21 cellular contexts compared by ENCODE assay signal in the genomic region with DNA sequence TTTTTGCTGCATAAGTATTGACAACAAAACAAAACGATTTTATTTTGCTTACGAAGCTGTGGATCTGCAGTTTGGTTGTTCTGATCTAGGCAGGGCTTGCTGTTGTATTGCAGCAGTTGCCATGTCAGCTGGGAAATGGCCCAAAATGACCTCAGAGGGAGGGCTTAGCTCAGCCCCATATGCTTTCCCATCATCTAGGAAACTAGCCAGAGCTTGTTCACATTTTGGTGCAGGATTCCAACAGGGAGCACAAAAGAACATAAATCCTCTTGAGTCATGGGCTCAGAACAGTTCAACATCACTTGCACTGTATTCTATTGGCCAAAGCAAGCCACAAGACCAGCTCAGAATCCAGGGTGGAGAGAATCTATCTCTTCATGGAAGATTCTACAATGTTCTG. TPM values are rescaled to one million over a fixed set of nuclear protein-coding genes. Genes with fewer than 3 reads are reported as not detected.
A peak's percentile ranks its signal among the peaks of the same experiment; 100 is the strongest.
DNase-seq lines count a peak whose midpoint lies in the region; TF ChIP-seq lines count a peak whose summit lies in the region.
"Had no signal": no experiment of that assay in that cellular context is flagged by ENCODE, and none has a peak within 500 bp of the region (broad histone marks: within the 10 kb centered on the region; RNA-seq: fewer than 3 reads in every experiment).

No MANE protein-coding gene starts in this region.

- 54% methylated on average over 2 of the region's 2 CpGs for WGBS in smooth muscle cell (ENCODE audit: low lambda C conversion rate)

- H3K4me1 ChIP-seq in smooth muscle cell (ENCODE audit: low read depth) = no peaks in the 10 kb centered on the region
- H3K4me1 ChIP-seq: heart left ventricle, tibial nerve had no signal

- CTCF ChIA-PET in activated CD4-positive, alpha-beta memory T cell treated with anti-CD3 and anti-CD28 coated beads, Interleukin-2, amount 10 ng/mL, durations not matched to agents 7 days and 5 days (lab: Charles Lee) = no interaction called here

- POLR2A ChIA-PET in activated CD4-positive, alpha-beta memory T cell treated with anti-CD3 and anti-CD28 coated beads, Interleukin-2, amount 10 ng/mL, durations not matched to agents 7 days and 5 days (lab: Charles Lee) = no interaction called here

- TF ChIP-seq CTCF in astrocyte of the cerebellum (IDR thresholded peaks at IDR 0.05; ENCODE audit: low read depth, low read length, missing control alignments) (no peak), fibroblast of mammary gland (conservative IDR thresholded peaks at IDR 0.05; ENCODE audit: control insufficient read depth, insufficient read depth, low read depth, low read length) (no peak), smooth muscle cell (IDR thresholded peaks at IDR 0.05; ENCODE audit: borderline replicate concordance, insufficient read depth, poor library complexity, severe bottlenecking) (no peak)

- H3F3A ChIP-seq in smooth muscle cell (ENCODE audit: low read depth) = no peaks in the 10 kb centered on the region

- H3K27me3 ChIP-seq in smooth muscle cell (ENCODE audit: low read depth) = no peaks in the 10 kb centered on the region
- H3K27me3 ChIP-seq: heart left ventricle, tibial nerve had no signal

- H3K36me3 Mint-ChIP-seq in activated CD4-positive, alpha-beta memory T cell treated with anti-CD3 and anti-CD28 coated beads, Interleukin-2, amount 10 ng/mL, durations not matched to agents 7 days and 5 days (ENCODE audit: low read depth) = no peaks in the 10 kb centered on the region
- H3K36me3 Mint-ChIP-seq: activated naive CD8-positive, alpha-beta T cell treated with anti-CD3 and anti-CD28 coated beads for 36 hours; immature natural killer cell; memory B cell; natural killer cell had no signal

- H4K20me1 ChIP-seq in smooth muscle cell (ENCODE audit: low read depth) = no peaks in the 10 kb centered on the region

- H3K4me2 ChIP-seq in smooth muscle cell = no peak overlapping the region

- H3K27ac ChIP-seq in smooth muscle cell (ENCODE audit: low read depth) = no peak overlapping the region
- H3K27ac ChIP-seq: heart left ventricle, tibial nerve had no signal

- DNase-seq in H4 (ENCODE audit: low spot score) = peak; percentile 5
- peak; percentile 43 for DNase-seq in astrocyte of the cerebellum (ENCODE audit: low read depth)
- DNase-seq in fibroblast of mammary gland (ENCODE audit: low read depth) = peak; percentile 28
- DNase-seq in pons (ENCODE audit: low spot score) = peak; percentile 28
- no peak for DNase-seq in smooth muscle cell (lab: John Stamatoyannopoulos, UW; ENCODE audit: unreplicated experiment)
- no peak for DNase-seq in activated naive CD4-positive, alpha-beta T cell treated with Interleukin-2 at 50 U/mL for 16 hours
- DNase-seq in activated CD4-positive, alpha-beta memory T cell treated with anti-CD3 and anti-CD28 coated beads, Interleukin-2, amount 10 ng/mL, durations not matched to agents 7 days and 5 days = no peak
- DNase-seq: activated CD4-positive, CD25-positive, alpha-beta regulatory T cell treated with anti-CD3 and anti-CD28 coated beads, Interleukin-2, amount 50 U/mL, for 72 hours; activated CD8-positive, alpha-beta memory T cell treated with anti-CD3 and anti-CD28 coated beads for 24 hours; activated naive CD8-positive, alpha-beta T cell treated with anti-CD3 and anti-CD28 coated beads for 36 hours; activated T-cell treated with anti-CD3 and anti-CD28 coated beads, Interleukin-2, amount 50 U/mL, for 48 hours; Calu3; dermis blood vessel endothelial cell; heart left ventricle; immature natural killer cell; natural killer cell; NCI-H2171 treated with DMSO at 0.1 percent for 48 hours; stimulated activated CD4-positive, alpha-beta T cell treated with anti-CD3 and anti-CD28 coated beads, Interleukin-2, amount 100 ng/mL, for 48 hours had no signal

- no peak overlapping the region for H3K9ac ChIP-seq in smooth muscle cell (ENCODE audit: low read depth)

- H3K9me3 Mint-ChIP-seq in activated CD4-positive, alpha-beta memory T cell treated with anti-CD3 and anti-CD28 coated beads, Interleukin-2, amount 10 ng/mL, durations not matched to agents 7 days and 5 days = no peaks in the 10 kb centered on the region
- H3K9me3 Mint-ChIP-seq: activated naive CD8-positive, alpha-beta T cell treated with anti-CD3 and anti-CD28 coated beads for 36 hours had no signal

- H3K27ac Mint-ChIP-seq in activated CD4-positive, alpha-beta memory T cell treated with anti-CD3 and anti-CD28 coated beads, Interleukin-2, amount 10 ng/mL, durations not matched to agents 7 days and 5 days = no peak overlapping the region
- H3K27ac Mint-ChIP-seq: activated naive CD8-positive, alpha-beta T cell treated with anti-CD3 and anti-CD28 coated beads for 36 hours; immature natural killer cell; memory B cell; natural killer cell; stimulated activated naive CD8-positive, alpha-beta T cell treated with anti-CD3 and anti-CD28 coated beads, Interleukin-15, Interleukin-2, amounts not matched to agents 100 ng/mL and 50 ng/mL, for 24 hours had no signal

- no peaks in the 10 kb centered on the region for H3K9me3 ChIP-seq in smooth muscle cell (replicated peaks; ENCODE audit: low read depth)
- H3K9me3 ChIP-seq: heart left ventricle, tibial nerve had no signal

- H3K4me3 ChIP-seq in astrocyte of the cerebellum (ENCODE audit: low read depth, low read length) (no peak overlapping the region), fibroblast of mammary gland (ENCODE audit: control insufficient read depth, low read depth, low read length) (no peak overlapping the region), smooth muscle cell (no peak overlapping the region)
- H3K4me3 ChIP-seq: heart left ventricle, tibial nerve had no signal

- H3K4me3 Mint-ChIP-seq in activated CD4-positive, alpha-beta memory T cell treated with anti-CD3 and anti-CD28 coated beads, Interleukin-2, amount 10 ng/mL, durations not matched to agents 7 days and 5 days = no peak overlapping the region
- H3K4me3 Mint-ChIP-seq: activated naive CD8-positive, alpha-beta T cell treated with anti-CD3 and anti-CD28 coated beads for 36 hours; immature natural killer cell; memory B cell; natural killer cell; stimulated activated naive CD8-positive, alpha-beta T cell treated with anti-CD3 and anti-CD28 coated beads, Interleukin-15, Interleukin-2, amounts not matched to agents 100 ng/mL and 50 ng/mL, for 24 hours had no signal

- H3K27me3 Mint-ChIP-seq in activated CD4-positive, alpha-beta memory T cell treated with anti-CD3 and anti-CD28 coated beads, Interleukin-2, amount 10 ng/mL, durations not matched to agents 7 days and 5 days = no peaks in the 10 kb centered on the region
- H3K27me3 Mint-ChIP-seq: activated naive CD8-positive, alpha-beta T cell treated with anti-CD3 and anti-CD28 coated beads for 36 hours; memory B cell; stimulated activated naive CD8-positive, alpha-beta T cell treated with anti-CD3 and anti-CD28 coated beads, Interleukin-15, Interleukin-2, amounts not matched to agents 100 ng/mL and 50 ng/mL, for 24 hours had no signal

- H3K79me2 ChIP-seq in smooth muscle cell (ENCODE audit: low read depth) = no peaks in the 10 kb centered on the region

- in situ Hi-C loops in astrocyte of the cerebellum (cut with HindIII; ENCODE audit: low sequenced_read_pairs) = no loop called here

- H2AFZ ChIP-seq in smooth muscle cell (ENCODE audit: low read depth) = no peak overlapping the region

- no peaks in the 10 kb centered on the region for H3K36me3 ChIP-seq in smooth muscle cell (ENCODE audit: low read depth)
- H3K36me3 ChIP-seq: heart left ventricle, tibial nerve had no signal

- H3K4me1 Mint-ChIP-seq in activated CD4-positive, alpha-beta memory T cell treated with anti-CD3 and anti-CD28 coated beads, Interleukin-2, amount 10 ng/mL, durations not matched to agents 7 days and 5 days = no peaks in the 10 kb centered on the region
- H3K4me1 Mint-ChIP-seq: activated naive CD8-positive, alpha-beta T cell treated with anti-CD3 and anti-CD28 coated beads for 36 hours; immature natural killer cell; memory B cell; natural killer cell had no signal

RNA-seq across cellular contexts. Expression of a gene that starts 42.2 kb away (rescaled TPM):
- 7.5 and 9.9 TPM in 2 replicates for total RNA-seq in H4 (2014; rRNA removed; shearing (Covaris generic))
- total RNA-seq in smooth muscle cell = 54.4 and 69.7 TPM in 2 replicates
- polyA plus RNA-seq in smooth muscle cell = 15.9 and 23.9 TPM in 2 replicates
- total RNA-seq in activated CD4-positive, alpha-beta memory T cell treated with anti-CD3 and anti-CD28 coated beads, Interleukin-2, amount 10 ng/mL, durations not matched to agents 7 days and 5 days = not detected
- total RNA-seq: activated naive CD8-positive, alpha-beta T cell treated with anti-CD3 and anti-CD28 coated beads for 36 hours; Calu3; dermis blood vessel endothelial cell; natural killer cell had no signal
- polyA plus RNA-seq: immature natural killer cell had no signal

Comparison
In these comparisons a context has a peak if more than half of its experiments do, and no peak if none do; other contexts are left out.
1. DNase-seq: peak in H4 (single experiment), astrocyte of the cerebellum (single experiment), fibroblast of mammary gland (single experiment) and pons (single experiment); none in smooth muscle cell (single experiment), activated naive CD4-positive, alpha-beta T cell treated with Interleukin-2 at 50 U/mL for 16 hours (single experiment) and activated CD4-positive, alpha-beta memory T cell treated with anti-CD3 and anti-CD28 coated beads, Interleukin-2, amount 10 ng/mL, durations not matched to agents 7 days and 5 days (single experiment).